8 cellular contexts compared by ENCODE assay signal in genomic region chr6:120103616-120104015, GRCh38.
"Had no signal": no experiment of that assay in that cellular context is flagged by ENCODE, and none has a peak within 500 bp of the region (broad histone marks: within the 10 kb centered on the region; RNA-seq: fewer than 3 reads in every experiment).

No MANE protein-coding gene starts in this region.

- H3K27ac ChIP-seq: HL-60, KMS-11 had no signal

- H3K9ac ChIP-seq: KMS-11 had no signal

- ATAC-seq: HepG2 had no signal

- FAIRE-seq: HepG2, HTR-8/SVneo had no signal

- DNase-seq: IMR-90, KBM-7, KG1 had no signal

- H3K4me3 Mint-ChIP-seq: IgD-negative memory B cell had no signal

- H3K27ac Mint-ChIP-seq: IgD-negative memory B cell had no signal

- H3K4me1 Mint-ChIP-seq: IgD-negative memory B cell had no signal

- H3K4me2 ChIP-seq: KMS-11 had no signal

- H3K27me3 Mint-ChIP-seq: IgD-negative memory B cell had no signal

- H3K36me3 Mint-ChIP-seq: IgD-negative memory B cell had no signal
